18 cellular contexts compared by ENCODE assay signal in genomic region chr11:30774451-30774850, GRCh38.
"Had no signal": no experiment of that assay in that cellular context is flagged by ENCODE, and none has a peak within 500 bp of the region (broad histone marks: within the 10 kb centered on the region; RNA-seq: fewer than 3 reads in every experiment).

No MANE protein-coding gene starts in this region.

- H3K27me3 Mint-ChIP-seq: activated CD8-positive, alpha-beta T cell treated with anti-CD3 and anti-CD28 coated beads for 36 hours; activated naive CD8-positive, alpha-beta T cell treated with anti-CD3 and anti-CD28 coated beads for 36 hours; naive B cell had no signal

- H3K4me1 Mint-ChIP-seq: activated CD4-positive, alpha-beta T cell treated with anti-CD3 and anti-CD28 coated beads for 36 hours; activated naive CD8-positive, alpha-beta T cell treated with anti-CD3 and anti-CD28 coated beads for 36 hours; naive B cell; stimulated activated naive CD8-positive, alpha-beta T cell treated with anti-CD3 and anti-CD28 coated beads, Interleukin-15, amount 100 ng/mL, for 72 hours had no signal

- H3K4me1 ChIP-seq: breast epithelium, esophagus squamous epithelium, SJSA1 had no signal

- DNase-seq: activated CD4-positive, alpha-beta T cell treated with anti-CD3 and anti-CD28 coated beads for 36 hours; activated CD8-positive, alpha-beta memory T cell treated with anti-CD3 and anti-CD28 coated beads, Interleukin-2, amount 50 U/mL, for 4 hours; activated CD8-positive, alpha-beta T cell treated with anti-CD3 and anti-CD28 coated beads for 36 hours; activated gamma-delta T cell treated with Interleukin-2 at 50 U/mL for 16 hours; activated naive CD8-positive, alpha-beta T cell treated with anti-CD3 and anti-CD28 coated beads for 36 hours; activated T-cell treated with anti-CD3 and anti-CD28 coated beads, Interleukin-2, amount 50 U/mL, for 72 hours; esophagus squamous epithelium; foreskin fibroblast; naive B cell; occipital lobe; psoas muscle; stimulated activated CD4-positive, alpha-beta T cell treated with anti-CD3 and anti-CD28 coated beads, Interleukin-4, amount 100 ng/mL, for 24 hours; stimulated activated naive CD8-positive, alpha-beta T cell treated with anti-CD3 and anti-CD28 coated beads, Interleukin-15, amount 100 ng/mL, for 72 hours; SW 1271 had no signal

- H3K9me3 Mint-ChIP-seq: activated CD8-positive, alpha-beta T cell treated with anti-CD3 and anti-CD28 coated beads for 36 hours; activated naive CD8-positive, alpha-beta T cell treated with anti-CD3 and anti-CD28 coated beads for 36 hours had no signal

- H3K36me3 Mint-ChIP-seq: activated naive CD8-positive, alpha-beta T cell treated with anti-CD3 and anti-CD28 coated beads for 36 hours; naive B cell had no signal

- H3K4me3 ChIP-seq: breast epithelium, esophagus squamous epithelium, psoas muscle, SJSA1 had no signal

- H3K9me3 ChIP-seq: breast epithelium, esophagus squamous epithelium, psoas muscle, SJSA1 had no signal

- H3K27ac Mint-ChIP-seq: activated CD4-positive, alpha-beta T cell treated with anti-CD3 and anti-CD28 coated beads for 36 hours; activated CD8-positive, alpha-beta T cell treated with anti-CD3 and anti-CD28 coated beads for 36 hours; activated naive CD8-positive, alpha-beta T cell treated with anti-CD3 and anti-CD28 coated beads for 36 hours; activated T-cell treated with anti-CD3 and anti-CD28 coated beads, Interleukin-2, amount 50 U/mL, for 72 hours; stimulated activated naive CD8-positive, alpha-beta T cell treated with anti-CD3 and anti-CD28 coated beads, Interleukin-15, amount 100 ng/mL, for 72 hours; T-helper 2 cell treated with Interferon-gamma antibody and Interleukin-4, amounts not matched to agents 5 μg/mL and 100 μg/mL, for 36 hours had no signal

- H3K4me3 Mint-ChIP-seq: activated CD4-positive, alpha-beta T cell treated with anti-CD3 and anti-CD28 coated beads for 36 hours; activated CD8-positive, alpha-beta T cell treated with anti-CD3 and anti-CD28 coated beads for 36 hours; activated naive CD8-positive, alpha-beta T cell treated with anti-CD3 and anti-CD28 coated beads for 36 hours; activated T-cell treated with anti-CD3 and anti-CD28 coated beads, Interleukin-2, amount 50 U/mL, for 72 hours; naive B cell; stimulated activated naive CD8-positive, alpha-beta T cell treated with anti-CD3 and anti-CD28 coated beads, Interleukin-15, amount 100 ng/mL, for 72 hours; T-helper 2 cell treated with Interferon-gamma antibody and Interleukin-4, amounts not matched to agents 5 μg/mL and 100 μg/mL, for 36 hours had no signal

- H3K36me3 ChIP-seq: breast epithelium, esophagus squamous epithelium, SJSA1 had no signal

- H3K27ac ChIP-seq: breast epithelium, esophagus squamous epithelium, psoas muscle, SJSA1 had no signal

- ATAC-seq: activated CD4-positive, alpha-beta T cell treated with anti-CD3 and anti-CD28 coated beads for 36 hours; activated CD8-positive, alpha-beta T cell treated with anti-CD3 and anti-CD28 coated beads for 36 hours; activated T-cell treated with anti-CD3 and anti-CD28 coated beads, Interleukin-2, amount 50 U/mL, for 72 hours; stimulated activated naive CD8-positive, alpha-beta T cell treated with anti-CD3 and anti-CD28 coated beads, Interleukin-15, amount 100 ng/mL, for 72 hours had no signal

- H3K27me3 ChIP-seq: breast epithelium, esophagus squamous epithelium, SJSA1 had no signal

- FAIRE-seq: endometrium had no signal
